Comparison of ENCODE assay signal across 12 cellular contexts in the genomic region with DNA sequence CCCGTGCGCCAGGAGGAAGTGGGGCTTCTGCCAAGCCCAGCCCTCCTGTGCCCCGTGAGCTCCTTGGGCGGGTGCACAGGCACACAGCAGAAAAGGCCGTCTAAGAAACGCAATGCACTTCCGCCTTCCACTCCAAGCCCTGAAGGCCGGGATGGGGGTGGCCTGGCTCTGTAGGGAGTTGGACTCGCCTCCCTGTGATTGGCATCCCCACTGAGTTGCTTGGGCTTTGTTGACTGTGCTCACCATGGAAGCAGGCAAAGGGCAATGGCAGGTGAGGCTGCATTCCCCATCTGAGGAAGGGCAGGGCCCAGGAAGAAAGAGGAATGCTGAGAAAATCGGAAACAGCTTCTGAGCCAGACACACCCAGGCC.
DNase-seq lines count a peak whose midpoint lies in the region; ATAC-seq and TF ChIP-seq lines count a peak whose summit lies in the region.
"Had no signal": no experiment of that assay in that cellular context is flagged by ENCODE, and none has a peak within 500 bp of the region (broad histone marks: within the 10 kb centered on the region; RNA-seq: fewer than 3 reads in every experiment).

No MANE protein-coding gene starts in this region.

- H3K4me3 ChIP-seq in Peyer's patch: peak overlapping the region in 2 of 4 donors; percentile 45 to 50
- H3K4me3 ChIP-seq in upper lobe of right lung: peak overlapping the region; percentile 32
- H3K4me3 ChIP-seq: GM23248 had no signal

- peaks cover 7% of the 10 kb centered on the region for H3K27me3 Mint-ChIP-seq in activated CD4-positive, alpha-beta T cell treated with anti-CD3 and anti-CD28 coated beads, Interleukin-2, amount 10 ng/mL, durations not matched to agents 24 days and 14 days

- intact Hi-C loops in activated CD4-positive, alpha-beta T cell treated with anti-CD3 and anti-CD28 coated beads, Interleukin-2, amount 10 ng/mL, durations not matched to agents 24 days and 14 days (cut with micrococcal nuclease): no loop called here
- intact Hi-C loops in left colon (cut with DNase I, micrococcal nuclease): no loop called here
- intact Hi-C loops in upper lobe of right lung (cut with DNase I): no loop called here

- H3K36me3 ChIP-seq in Peyer's patch (no peaks in the 10 kb centered on the region), upper lobe of right lung (no peaks in the 10 kb centered on the region)
- H3K36me3 ChIP-seq: neutrophil had no signal

- H3K4me1 ChIP-seq in Peyer's patch (peaks cover 0 to 10% (median 0%) of the 10 kb centered on the region in 4 donors), upper lobe of right lung (peaks cover 5% of the 10 kb centered on the region)

- TF ChIP-seq POLR2A in Peyer's patch (IDR thresholded peaks at IDR 0.05) (peak; percentile 27 to 55), erythroblast (IDR thresholded peaks at IDR 0.05; ENCODE audit: low read length) (no peak)

- H3K4me1 Mint-ChIP-seq in activated CD4-positive, alpha-beta T cell treated with anti-CD3 and anti-CD28 coated beads, Interleukin-2, amount 10 ng/mL, durations not matched to agents 24 days and 14 days: no peaks in the 10 kb centered on the region

- H3K27ac ChIP-seq in Peyer's patch: peak overlapping the region in 3 of 4 donors; percentile 65 to 94 (median 85)
- H3K27ac ChIP-seq in upper lobe of right lung: peak overlapping the region; percentile 88
- H3K27ac ChIP-seq: GM23248, neutrophil had no signal

- H3K27me3 ChIP-seq in Peyer's patch (no peaks in the 10 kb centered on the region), upper lobe of right lung (no peaks in the 10 kb centered on the region)
- H3K27me3 ChIP-seq: neutrophil had no signal

- peak; percentile 87 for ATAC-seq in left colon
- peak; percentile 92 for ATAC-seq in upper lobe of right lung

- H3K27ac Mint-ChIP-seq in activated CD4-positive, alpha-beta T cell treated with anti-CD3 and anti-CD28 coated beads, Interleukin-2, amount 10 ng/mL, durations not matched to agents 24 days and 14 days: no peak overlapping the region
- H3K27ac Mint-ChIP-seq: T-helper 1 cell treated with Interleukin-12 subunit alpha and Interleukin-12 subunit beta and Interleukin-4 antibody, amounts not matched to agents 30 μg/mL and 1 μg/mL, for 36 hours had no signal

- no peak overlapping the region for H3K4me3 Mint-ChIP-seq in activated CD4-positive, alpha-beta T cell treated with anti-CD3 and anti-CD28 coated beads, Interleukin-2, amount 10 ng/mL, durations not matched to agents 24 days and 14 days
- H3K4me3 Mint-ChIP-seq: T-helper 1 cell treated with Interleukin-12 subunit alpha and Interleukin-12 subunit beta and Interleukin-4 antibody, amounts not matched to agents 30 μg/mL and 1 μg/mL, for 36 hours had no signal

- TF ChIP-seq CTCF in Peyer's patch (IDR thresholded peaks at IDR 0.05) (no peak), upper lobe of right lung (IDR thresholded peaks at IDR 0.05) (no peak)

- H3K36me3 Mint-ChIP-seq in activated CD4-positive, alpha-beta T cell treated with anti-CD3 and anti-CD28 coated beads, Interleukin-2, amount 10 ng/mL, durations not matched to agents 24 days and 14 days (ENCODE audit: low read depth): no peaks in the 10 kb centered on the region

- H3K9me3 Mint-ChIP-seq in activated CD4-positive, alpha-beta T cell treated with anti-CD3 and anti-CD28 coated beads, Interleukin-2, amount 10 ng/mL, durations not matched to agents 24 days and 14 days: no peaks in the 10 kb centered on the region
- H3K9me3 Mint-ChIP-seq: T-helper 1 cell treated with Interleukin-12 subunit alpha and Interleukin-12 subunit beta and Interleukin-4 antibody, amounts not matched to agents 30 μg/mL and 1 μg/mL, for 36 hours had no signal

- DNase-seq in activated CD4-positive, alpha-beta T cell treated with anti-CD3 and anti-CD28 coated beads, Interleukin-2, amount 10 ng/mL, durations not matched to agents 24 days and 14 days: peak; percentile 49
- no peak for DNase-seq in activated CD4-positive, alpha-beta T cell treated with anti-CD3 and anti-CD28 coated beads, Interleukin-2, amount 50 U/mL, for 1 hour
- peak in 2 of 3 donors; percentile 87 to 92 for DNase-seq in Peyer's patch
- peak; percentile 83 to 93 for DNase-seq in left colon
- DNase-seq in upper lobe of right lung: peak; percentile 92
- no peak for DNase-seq in CD1c-positive myeloid dendritic cell (ENCODE audit: extremely low spot score)
- no peak for DNase-seq in D341Med (ENCODE audit: low spot score)
- no peak for DNase-seq in erythroblast (lab: John Stamatoyannopoulos, UW)
- DNase-seq: activated naive CD4-positive, alpha-beta T cell; GM23248 had no signal

- H3K9me3 ChIP-seq in Peyer's patch: no peaks in the 10 kb centered on the region
- H3K9me3 ChIP-seq in upper lobe of right lung: no peaks in the 10 kb centered on the region
- H3K9me3 ChIP-seq: neutrophil had no signal

Comparison
In these comparisons a context has a peak if more than half of its experiments do, and no peak if none do; other contexts are left out.
1. DNase-seq: peak in activated CD4-positive, alpha-beta T cell treated with anti-CD3 and anti-CD28 coated beads, Interleukin-2, amount 10 ng/mL, durations not matched to agents 24 days and 14 days (single experiment), Peyer's patch (2 of 3), left colon (2 of 2) and upper lobe of right lung (single experiment); none in activated CD4-positive, alpha-beta T cell treated with anti-CD3 and anti-CD28 coated beads, Interleukin-2, amount 50 U/mL, for 1 hour (single experiment), CD1c-positive myeloid dendritic cell (single experiment), D341Med (single experiment) and erythroblast (0 of 2).